In genomic region chr17:54754560-54754959, GRCh38 we compare ENCODE assay signal across 9 cellular contexts.
DNase-seq lines count a peak whose midpoint lies in the region; ATAC-seq and FAIRE-seq lines count a peak whose summit lies in the region.
"Had no signal": no experiment of that assay in that cellular context is flagged by ENCODE, and none has a peak within 500 bp of the region (broad histone marks: within the 10 kb centered on the region; RNA-seq: fewer than 3 reads in every experiment).

No MANE protein-coding gene starts in this region.

- no peak for ATAC-seq in GM18909 (IDR thresholded peaks at IDR 0.05; ENCODE audit: poor library complexity, unreplicated experiment)
- no peak for ATAC-seq in GM21786 (IDR thresholded peaks at IDR 0.05; ENCODE audit: unreplicated experiment)
- no peak for ATAC-seq in GM21717 (IDR thresholded peaks at IDR 0.05; ENCODE audit: unreplicated experiment)

- DNase-seq in stimulated activated CD4-positive, alpha-beta T cell treated with anti-CD3 and anti-CD28 coated beads, Interleukin-15, amount 100 ng/mL, for 24 hours = peak; percentile 17
- no peak for DNase-seq in stimulated activated CD4-positive, alpha-beta T cell treated with anti-CD3 and anti-CD28 coated beads, Interleukin-4, amount 100 ng/mL, for 4 hours
- peak; percentile 11 for DNase-seq in HT1080 (ENCODE audit: low read depth)
- peak; percentile 20 for DNase-seq in UCSD-AML1 (lab: John Stamatoyannopoulos, UW; ENCODE audit: unreplicated experiment)
- peak; percentile 14 for DNase-seq in urothelium cell line (ENCODE audit: low spot score)
- DNase-seq: NCI-H2029 treated with DMSO at 0.1 percent for 48 hours had no signal

- no peak for FAIRE-seq in urothelium cell line (lab: Jason Lieb, UNC)

Comparison
In these comparisons a context has a peak if more than half of its experiments do, and no peak if none do; other contexts are left out.
1. DNase-seq: peak in stimulated activated CD4-positive, alpha-beta T cell treated with anti-CD3 and anti-CD28 coated beads, Interleukin-15, amount 100 ng/mL, for 24 hours (single experiment), HT1080 (single experiment), UCSD-AML1 (single experiment) and urothelium cell line (single experiment); none in stimulated activated CD4-positive, alpha-beta T cell treated with anti-CD3 and anti-CD28 coated beads, Interleukin-4, amount 100 ng/mL, for 4 hours (0 of 2).